Comparison of ENCODE assay signal across 31 cellular contexts in the genomic region with DNA sequence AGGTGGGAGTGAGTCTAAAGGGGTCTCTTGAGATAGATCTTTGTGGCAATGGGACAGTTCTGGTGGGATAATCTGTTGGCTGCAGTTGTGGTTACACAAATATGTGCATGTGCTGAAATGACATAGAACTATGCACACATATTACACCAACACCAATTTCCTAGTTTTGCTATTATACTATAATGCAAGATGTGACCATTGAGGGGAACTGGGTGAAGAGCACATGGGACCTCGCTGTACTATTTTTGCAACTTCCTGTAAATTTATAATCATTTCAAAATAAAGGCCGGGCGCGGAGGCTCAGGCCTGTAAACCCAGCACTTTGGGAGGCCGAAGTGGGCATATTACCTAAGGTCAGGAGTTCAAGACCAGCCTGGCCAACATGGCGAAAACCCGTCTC. TPM values are rescaled to one million over a fixed set of nuclear protein-coding genes. Genes with fewer than 3 reads are reported as not detected.
"Had no signal": no experiment of that assay in that cellular context is flagged by ENCODE, and none has a peak within 500 bp of the region (broad histone marks: within the 10 kb centered on the region; RNA-seq: fewer than 3 reads in every experiment).

No MANE protein-coding gene starts in this region.

- ATAC-seq: foreskin keratinocyte; gastroesophageal sphincter; heart right ventricle; left cardiac atrium; left lung; naive thymus-derived CD8-positive, alpha-beta T cell; sciatic nerve; stimulated activated effector memory CD8-positive, alpha-beta T cell treated with anti-CD3 and anti-CD28 coated beads, Interleukin-12 subunit alpha, Interleukin-12 subunit beta, amount 100 ng/mL, for 72 hours had no signal

- H3K27ac Mint-ChIP-seq: stimulated activated effector memory CD8-positive, alpha-beta T cell treated with anti-CD3 and anti-CD28 coated beads, Interleukin-12 subunit alpha, Interleukin-12 subunit beta, amount 100 ng/mL, for 72 hours had no signal

- H3K9me3 ChIP-seq: esophagus muscularis mucosa, prostate gland, right atrium auricular region, thyroid gland had no signal

- H3K27me3 ChIP-seq: esophagus muscularis mucosa, gastroesophageal sphincter, heart right ventricle, left lung, right atrium auricular region, stomach, thyroid gland had no signal

- H3K4me3 ChIP-seq: coronary artery, esophagus muscularis mucosa, gastroesophageal sphincter, heart right ventricle, left lung, prostate gland, right atrium auricular region, smooth muscle cell, stomach, thyroid gland had no signal

- H3K36me3 ChIP-seq: esophagus muscularis mucosa, gastroesophageal sphincter, heart right ventricle, left lung, prostate gland, right atrium auricular region, stomach, thyroid gland had no signal

- H3K4me1 Mint-ChIP-seq: naive thymus-derived CD8-positive, alpha-beta T cell; stimulated activated effector memory CD8-positive, alpha-beta T cell treated with anti-CD3 and anti-CD28 coated beads, Interleukin-12 subunit alpha, Interleukin-12 subunit beta, amount 100 ng/mL, for 72 hours had no signal

- H3K4me1 ChIP-seq: foreskin keratinocyte, gastroesophageal sphincter, left lung, parathyroid adenoma, prostate gland, right atrium auricular region, stomach, thyroid gland had no signal

- H3K4me3 Mint-ChIP-seq: naive thymus-derived CD8-positive, alpha-beta T cell; stimulated activated effector memory CD8-positive, alpha-beta T cell treated with anti-CD3 and anti-CD28 coated beads, Interleukin-12 subunit alpha, Interleukin-12 subunit beta, amount 100 ng/mL, for 72 hours had no signal

- H3K36me3 Mint-ChIP-seq: stimulated activated effector memory CD8-positive, alpha-beta T cell treated with anti-CD3 and anti-CD28 coated beads, Interleukin-12 subunit alpha, Interleukin-12 subunit beta, amount 100 ng/mL, for 72 hours had no signal

- DNase-seq: dermis blood vessel endothelial cell; effector memory CD4-positive, alpha-beta T cell; foreskin keratinocyte; glutamatergic neuron; heart right ventricle; hippocampal formation; left cardiac atrium; left lung; mammary epithelial cell; mesendoderm; naive thymus-derived CD8-positive, alpha-beta T cell; stimulated activated CD4-positive, alpha-beta T cell treated with anti-CD3 and anti-CD28 coated beads, Interleukin-12 subunit alpha, Interleukin-12 subunit beta, amount 100 ng/mL, for 4 hours; stimulated activated CD4-positive, alpha-beta T cell treated with anti-CD3 and anti-CD28 coated beads, Interleukin-1b, Interleukin-23, amount 100 ng/mL, for 48 hours; stimulated activated CD4-positive, alpha-beta T cell treated with anti-CD3 and anti-CD28 coated beads, Interleukin-4, amount 100 ng/mL, for 1 hour; stimulated activated naive CD4-positive, alpha-beta T cell treated with Interleukin-2 at 50 U/mL for 16 hours; stomach; thyroid gland; trophoblast cell had no signal

- H3K27me3 Mint-ChIP-seq: naive thymus-derived CD8-positive, alpha-beta T cell had no signal

- H3K27ac ChIP-seq: coronary artery, esophagus muscularis mucosa, foreskin keratinocyte, gastroesophageal sphincter, heart right ventricle, left lung, parathyroid adenoma, prostate gland, right atrium auricular region, stomach, thyroid gland had no signal

RNA-seq across cellular contexts. Expression of a gene that starts 8.6 kb away (rescaled TPM):
- polyA plus RNA-seq: smooth muscle cell had no signal

RNA-seq across cellular contexts. Expression of a gene that starts 30.9 kb away (rescaled TPM):
- polyA plus RNA-seq: endothelial cell of umbilical vein; fibroblast of lung; foreskin keratinocyte; heart right ventricle; mammary epithelial cell; naive thymus-derived CD8-positive, alpha-beta T cell; neural cell; stomach; urinary bladder had no signal

RNA-seq across cellular contexts. Expression of a gene that starts 35.3 kb away (rescaled TPM):
- polyA plus RNA-seq: endothelial cell of umbilical vein; fibroblast of lung; foreskin keratinocyte; heart right ventricle; mammary epithelial cell; naive thymus-derived CD8-positive, alpha-beta T cell; neural cell; smooth muscle cell; stomach; urinary bladder had no signal

RNA-seq across cellular contexts. Expression of a gene that starts 51.6 kb away (rescaled TPM):
- polyA plus RNA-seq: endothelial cell of umbilical vein; fibroblast of lung; foreskin keratinocyte; mammary epithelial cell; naive thymus-derived CD8-positive, alpha-beta T cell; neural cell; smooth muscle cell had no signal
